1 cellular context compared by ENCODE assay signal in the genomic region with DNA sequence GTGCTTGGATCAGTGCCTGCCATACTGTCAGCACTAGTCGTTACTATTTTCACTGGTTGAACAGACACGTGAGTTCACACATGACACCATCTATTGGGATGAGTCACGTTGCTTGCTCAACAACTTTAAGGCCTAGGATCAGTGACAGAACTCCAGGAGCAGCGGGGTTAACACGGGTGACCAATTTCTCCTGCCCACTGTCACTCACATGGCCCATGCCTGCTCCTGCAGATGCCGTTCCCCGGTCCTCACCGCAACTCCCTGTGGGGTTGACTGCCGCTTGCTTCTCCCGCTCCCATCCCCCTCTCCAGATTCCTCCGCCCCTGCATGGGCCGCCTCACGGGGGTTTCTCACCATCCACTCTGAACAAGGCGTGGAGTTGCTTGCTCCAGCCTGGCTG.
TF ChIP-seq lines count a peak whose summit lies in the region.

No MANE protein-coding gene starts in this region.

TF ChIP-seq in IMR-90, 13 proteins besides CTCF, POLR2A, EP300 and RAD21:
- TF ChIP-seq CEBPB (IDR thresholded peaks at IDR 0.05; ENCODE audit: low read depth, low read length) (no peak), MAZ (IDR thresholded peaks at IDR 0.05; ENCODE audit: borderline replicate concordance, low read depth, low read length) (no peak), BHLHE40 (IDR thresholded peaks at IDR 0.05; ENCODE audit: low read depth, low read length) (no peak), RCOR1 (IDR thresholded peaks at IDR 0.05; ENCODE audit: insufficient replicate concordance, low read length) (no peak), SMC3 (IDR thresholded peaks at IDR 0.05; ENCODE audit: low read depth, low read length) (no peak), CHD1 (IDR thresholded peaks at IDR 0.05; ENCODE audit: low read depth, low read length) (no peak), MAFK (IDR thresholded peaks at IDR 0.05; ENCODE audit: low read depth, low read length) (no peak), FOS (IDR thresholded peaks at IDR 0.05; ENCODE audit: low read depth, low read length) (no peak), MXI1 (IDR thresholded peaks at IDR 0.05; ENCODE audit: borderline replicate concordance, low read depth, low read length) (no peak)
- TF ChIP-seq, protein P1, sequence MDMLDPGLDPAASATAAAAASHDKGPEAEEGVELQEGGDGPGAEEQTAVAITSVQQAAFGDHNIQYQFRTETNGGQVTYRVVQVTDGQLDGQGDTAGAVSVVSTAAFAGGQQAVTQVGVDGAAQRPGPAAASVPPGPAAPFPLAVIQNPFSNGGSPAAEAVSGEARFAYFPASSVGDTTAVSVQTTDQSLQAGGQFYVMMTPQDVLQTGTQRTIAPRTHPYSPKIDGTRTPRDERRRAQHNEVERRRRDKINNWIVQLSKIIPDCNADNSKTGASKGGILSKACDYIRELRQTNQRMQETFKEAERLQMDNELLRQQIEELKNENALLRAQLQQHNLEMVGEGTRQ (IDR thresholded peaks at IDR 0.05; ENCODE audit: low read depth, low read length) = no peak
- TF ChIP-seq, protein P2, sequence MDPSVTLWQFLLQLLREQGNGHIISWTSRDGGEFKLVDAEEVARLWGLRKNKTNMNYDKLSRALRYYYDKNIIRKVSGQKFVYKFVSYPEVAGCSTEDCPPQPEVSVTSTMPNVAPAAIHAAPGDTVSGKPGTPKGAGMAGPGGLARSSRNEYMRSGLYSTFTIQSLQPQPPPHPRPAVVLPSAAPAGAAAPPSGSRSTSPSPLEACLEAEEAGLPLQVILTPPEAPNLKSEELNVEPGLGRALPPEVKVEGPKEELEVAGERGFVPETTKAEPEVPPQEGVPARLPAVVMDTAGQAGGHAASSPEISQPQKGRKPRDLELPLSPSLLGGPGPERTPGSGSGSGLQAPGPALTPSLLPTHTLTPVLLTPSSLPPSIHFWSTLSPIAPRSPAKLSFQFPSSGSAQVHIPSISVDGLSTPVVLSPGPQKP (IDR thresholded peaks at IDR 0.05; ENCODE audit: borderline replicate concordance, low read depth, low read length) = no peak
